ENCODE assay signal across 8 cellular contexts in genomic region chr16:87869061-87869878, GRCh38. TPM values are rescaled to one million over a fixed set of nuclear protein-coding genes. Genes with fewer than 3 reads are reported as not detected.
DNase-seq lines count a peak whose midpoint lies in the region; ATAC-seq and TF ChIP-seq lines count a peak whose summit lies in the region.
"Not testable (repeated sequence)": the region's sequence is repeated elsewhere in the genome, so short reads cannot be mapped to it uniquely, and the experiment has no call there.

TSS of gene SLC7A5 (minus strand) at chr16:87869507. CDS start at chr16:87869422, 85 bp downstream.

- ATAC-seq in GM21528 (IDR thresholded peaks at IDR 0.05; ENCODE audit: low FRiP score, unreplicated experiment): peak; percentile 59
- peak; percentile 89 for ATAC-seq in naive thymus-derived CD4-positive, alpha-beta T cell

- TF ChIP-seq CTCF in fibroblast of mammary gland (conservative IDR thresholded peaks at IDR 0.05; ENCODE audit: control insufficient read depth, insufficient read depth, low read depth, low read length): not testable (repeated sequence)

- not testable (repeated sequence) for H3K27me3 Mint-ChIP-seq in IgD-negative memory B cell; naive thymus-derived CD4-positive, alpha-beta T cell

- not testable (repeated sequence) for H3K36me3 ChIP-seq in naive thymus-derived CD4-positive, alpha-beta T cell (ENCODE audit: control insufficient read depth in 2 of 3, insufficient read depth in 3 of 3, low read length in 3 of 3)

- peaks cover 16 to 21% of the 10 kb centered on the region in 2 donors for H3K4me1 ChIP-seq in naive thymus-derived CD4-positive, alpha-beta T cell (ENCODE audit: control insufficient read depth in 2 of 2, insufficient read depth in 2 of 2, low read length in 2 of 2)

- peak within 1 kb of the TSS; percentile 85 to 94 (median 94) for H3K4me3 Mint-ChIP-seq in IgD-negative memory B cell
- peak within 1 kb of the TSS; percentile 90 to 99 (median 94) for H3K4me3 Mint-ChIP-seq in naive thymus-derived CD4-positive, alpha-beta T cell

- H3K27ac ChIP-seq in naive thymus-derived CD4-positive, alpha-beta T cell (ENCODE audit: low read depth, low read length): peak within 1 kb of the TSS; percentile 79

- H3K4me3 ChIP-seq in fibroblast of mammary gland (ENCODE audit: control insufficient read depth, low read depth, low read length): peak within 1 kb of the TSS; percentile 60
- H3K4me3 ChIP-seq in naive thymus-derived CD4-positive, alpha-beta T cell (ENCODE audit: low read length): peak within 1 kb of the TSS; percentile 80

- H3K9me3 Mint-ChIP-seq in IgD-negative memory B cell; naive thymus-derived CD4-positive, alpha-beta T cell: not testable (repeated sequence)

- DNase-seq in Caki2 (ENCODE audit: low read depth): peak; percentile 55
- DNase-seq in SK-MEL-5 (ENCODE audit: low read depth, low spot score): peak; percentile 75
- DNase-seq in activated effector memory CD4-positive, alpha-beta T cell treated with Interleukin-2 at 50 U/mL for 16 hours: peak; percentile 82
- peak; percentile 66 for DNase-seq in fibroblast of mammary gland (ENCODE audit: low read depth)
- peak; percentile 77 to 97 (median 84) for DNase-seq in naive thymus-derived CD4-positive, alpha-beta T cell
- DNase-seq in stimulated activated CD8-positive, alpha-beta memory T cell treated with anti-CD3 and anti-CD28 coated beads, Interleukin-4, amount 100 ng/mL, for 4 hours (ENCODE audit: low read depth in 2 of 2, low spot score in 1 of 2): peak; percentile 77 to 82

- POLR2A ChIA-PET in naive thymus-derived CD4-positive, alpha-beta T cell (lab: Charles Lee): interaction anchor here (1.0 to 4.8 kb wide), 6 partner anchors 10 to 104 kb away, joined by 4 to 52 read pairs (median 6); partner anchors contain the start of genes BANP and KLHDC4

- peak within 1 kb of the TSS; percentile 87 to 95 (median 88) for H3K27ac Mint-ChIP-seq in IgD-negative memory B cell
- peak within 1 kb of the TSS; percentile 87 to 96 (median 95) for H3K27ac Mint-ChIP-seq in naive thymus-derived CD4-positive, alpha-beta T cell

- peaks cover 16 to 27% (median 22%) of the 10 kb centered on the region in 3 donors for H3K4me1 Mint-ChIP-seq in IgD-negative memory B cell
- H3K4me1 Mint-ChIP-seq in naive thymus-derived CD4-positive, alpha-beta T cell: peaks cover 24 to 64% (median 37%) of the 10 kb centered on the region in 7 donors

- H3K27me3 ChIP-seq in naive thymus-derived CD4-positive, alpha-beta T cell (ENCODE audit: control insufficient read depth in 2 of 2, insufficient read depth in 2 of 2, low read length in 2 of 2): not testable (repeated sequence)

- CTCF ChIA-PET in naive thymus-derived CD4-positive, alpha-beta T cell (lab: Charles Lee): interaction anchor here (0.9 to 5.8 kb wide), 6 partner anchors 17 to 100 kb away, joined by 3 to 138 read pairs (median 11); no protein-coding TSS in a partner anchor

- in situ Hi-C loops in Caki2 (cut with HindIII; ENCODE audit: low pct_unique_long_range_greater_than_20kb, low sequenced_read_pairs); SK-MEL-5 (cut with HindIII; ENCODE audit: low pct_unique_long_range_greater_than_20kb, low sequenced_read_pairs): not testable (repeated sequence)

- not testable (repeated sequence) for H3K9me3 ChIP-seq in naive thymus-derived CD4-positive, alpha-beta T cell (ENCODE audit: control insufficient read depth in 2 of 3, low read length in 3 of 3)

- intact Hi-C loops in naive thymus-derived CD4-positive, alpha-beta T cell (cut with micrococcal nuclease): loop anchor here (1.0 to 10.0 kb wide), 5 partner anchors 63 to 484 kb away; partner anchors contain the start of genes BANP (in 2 of the 2), FBXO31 (in 1 of the 2) and ZCCHC14 (in 1 of the 2)

- not testable (repeated sequence) for H3K36me3 Mint-ChIP-seq in IgD-negative memory B cell
- peaks cover 0 to 25% (median 0%) of the 10 kb centered on the region in 5 donors for H3K36me3 Mint-ChIP-seq in naive thymus-derived CD4-positive, alpha-beta T cell

RNA-seq across cellular contexts. Expression of gene SLC7A5, which starts in this region (rescaled TPM):
- 81.4 and 81.7 TPM in 2 replicates for total RNA-seq in Caki2 (2014; rRNA removed; shearing (Covaris generic); ENCODE audit: low replicate concordance)
- polyA plus RNA-seq in IgD-negative memory B cell: 6.9 TPM
- 190 and 226 TPM in 2 replicates for total RNA-seq in SK-MEL-5 (2014; rRNA removed; shearing (Covaris generic))
- 762 and 970 TPM in 2 replicates for polyA plus RNA-seq in SK-MEL-5 (2015; cell fraction: cytosol; rRNA removed)
- 170 and 178 TPM in 2 replicates for polyA plus RNA-seq in SK-MEL-5 (2015; cell fraction: nucleus; rRNA removed)
- 100 to 1,000 TPM in 1 of 5 experiments, 10 to 100 TPM in 2, 1 to 10 TPM in 2; 6.0 to 113 (median 29.3) TPM for total RNA-seq in naive thymus-derived CD4-positive, alpha-beta T cell
- polyA plus RNA-seq in naive thymus-derived CD4-positive, alpha-beta T cell: 1 to 10 TPM; 3.3 to 3.4 TPM

Comparison
In these comparisons a context has a peak if more than half of its experiments do, and no peak if none do; other contexts are left out.
1. Peak in every context shown above with its lines: DNase-seq, ATAC-seq, H3K4me3 ChIP-seq and H3K27ac ChIP-seq.